ENCODE assay signal across 8 cellular contexts in genomic region chr9:98108540-98109031, GRCh38. TPM values are rescaled to one million over a fixed set of nuclear protein-coding genes. Genes with fewer than 3 reads are reported as not detected.
A peak's percentile ranks its signal among the peaks of the same experiment; 100 is the strongest.
DNase-seq lines count a peak whose midpoint lies in the region; ATAC-seq, FAIRE-seq and TF ChIP-seq lines count a peak whose summit lies in the region.

No MANE protein-coding gene starts in this region.

- H3K4me2 ChIP-seq in GM23338, result no peak overlapping the region
- H3K4me2 ChIP-seq in neuronal stem cell (ENCODE audit: insufficient read depth, low read length, poor library complexity, severe bottlenecking), result no peak overlapping the region

- peak overlapping the region in 1 of 2 donors; percentile 6 for H3K9ac ChIP-seq in mucosa of rectum (ENCODE audit: low read depth in 1 of 2, low read length in 2 of 2)
- no peak overlapping the region for H3K9ac ChIP-seq in neuronal stem cell (ENCODE audit: low read depth, low read length, poor library complexity)

- no peaks in the 10 kb centered on the region for H4K20me1 ChIP-seq in GM23338 (replicated peaks; ENCODE audit: insufficient read depth)

- H4K8ac ChIP-seq in neuronal stem cell (ENCODE audit: low read depth, low read length), result no peak overlapping the region

- no peak for FAIRE-seq in urothelium cell line (lab: Jason Lieb, UNC)

- H3K27ac Mint-ChIP-seq in GM23338 (no peak overlapping the region), glutamatergic neuron (ENCODE audit: unreplicated experiment) (no peak overlapping the region)

- H2AK5ac ChIP-seq in neuronal stem cell (ENCODE audit: low read depth, low read length), result no peak overlapping the region

- H3K9me3 ChIP-seq in mucosa of rectum (ENCODE audit: control insufficient read depth in 2 of 2, low read length in 2 of 2) (no peaks in the 10 kb centered on the region), neuronal stem cell (replicated peaks in 1 of 2; ENCODE audit: control insufficient read depth in 2 of 2, insufficient read depth in 1 of 2, low read depth in 1 of 2, low read length in 2 of 2) (no peaks in the 10 kb centered on the region)

- no peak overlapping the region for H4K91ac ChIP-seq in neuronal stem cell (ENCODE audit: low read depth, low read length, poor library complexity)

- H3K79me2 ChIP-seq in GM23338 (replicated peaks; ENCODE audit: insufficient read depth), result peaks cover 5% of the 10 kb centered on the region; the same call in 1 of the 2 replicates

- no peak for TF ChIP-seq CTCF in GM23338 (conservative IDR thresholded peaks at IDR 0.05; ENCODE audit: low read depth in 2 of 2)
- no peak for TF ChIP-seq CTCF in glutamatergic neuron (IDR thresholded peaks at IDR 0.05; ENCODE audit: partially characterized antibody, unreplicated experiment)

- H3K9me2 ChIP-seq in GM23338 (ENCODE audit: insufficient read depth), result no peaks in the 10 kb centered on the region

- no peak for DNase-seq in GM23338 (ENCODE audit: low spot score)
- DNase-seq in NOMO-1 treated with DMSO at 0.1 percent for 48 hours (lab: John Stamatoyannopoulos, UW; ENCODE audit: unreplicated experiment), result peak; percentile 66
- no peak for DNase-seq in urothelium cell line (ENCODE audit: low spot score)
- no peak for DNase-seq in substantia nigra (lab: John Stamatoyannopoulos, UW)
- no peak for DNase-seq in glutamatergic neuron
- no peak for DNase-seq in neuronal stem cell (ENCODE audit: low spot score)

- no peaks in the 10 kb centered on the region for H3K79me1 ChIP-seq in neuronal stem cell (ENCODE audit: low read depth, low read length)

- H2BK5ac ChIP-seq in neuronal stem cell (ENCODE audit: low read length), result no peak overlapping the region

- no peak overlapping the region for H3K18ac ChIP-seq in neuronal stem cell (ENCODE audit: low read length)

- peaks cover 11% of the 10 kb centered on the region for H3K4me1 Mint-ChIP-seq in GM23338
- H3K4me1 Mint-ChIP-seq in glutamatergic neuron (ENCODE audit: low read depth, unreplicated experiment), result no peaks in the 10 kb centered on the region

- H3K27ac ChIP-seq in GM23338 (ENCODE audit: low read depth) (0 out of 2 replicates have a peak overlapping the region, but pooled peaks have one; percentile 76), mucosa of rectum (ENCODE audit: low read depth in 2 of 2, low read length in 2 of 2) (peak overlapping the region; percentile 15 to 65), substantia nigra (ENCODE audit: low read depth, low read length, poor library complexity, severe bottlenecking) (no peak overlapping the region), neuronal stem cell (replicated peaks; ENCODE audit: low read length) (no peak overlapping the region)

- H3K4me3 Mint-ChIP-seq in GM23338, result no peak overlapping the region
- H3K4me3 Mint-ChIP-seq in glutamatergic neuron (ENCODE audit: unreplicated experiment), result no peak overlapping the region

- no peaks in the 10 kb centered on the region for H3F3A ChIP-seq in GM23338 (replicated peaks; ENCODE audit: low read depth)

- H2BK12ac ChIP-seq in neuronal stem cell (ENCODE audit: low read length), result no peak overlapping the region

- peaks cover 8% of the 10 kb centered on the region for H3K27me3 Mint-ChIP-seq in GM23338 (ENCODE audit: insufficient read depth, low read depth, poor library complexity)
- H3K27me3 Mint-ChIP-seq in glutamatergic neuron (ENCODE audit: unreplicated experiment), result no peaks in the 10 kb centered on the region

- H3K36me3 ChIP-seq in GM23338 (ENCODE audit: insufficient read depth), result peaks cover 3% of the 10 kb centered on the region; the same call in 1 of the 2 replicates
- peaks cover 17 to 28% of the 10 kb centered on the region in 2 donors for H3K36me3 ChIP-seq in mucosa of rectum (ENCODE audit: control insufficient read depth in 2 of 2, insufficient read depth in 2 of 2, low read length in 2 of 2)
- no peaks in the 10 kb centered on the region for H3K36me3 ChIP-seq in neuronal stem cell (replicated peaks in 1 of 2; ENCODE audit: control insufficient read depth in 2 of 2, insufficient read depth in 2 of 2, low read length in 2 of 2)

- H3K4me3 ChIP-seq in GM23338 (no peak overlapping the region), mucosa of rectum (ENCODE audit: low read length in 2 of 2) (no peak overlapping the region), neuronal stem cell (ENCODE audit: low read length in 2 of 2) (no peak overlapping the region)

- H3K9me3 Mint-ChIP-seq in GM23338 (no peaks in the 10 kb centered on the region; the same call in 2 of the 3 replicates), glutamatergic neuron (ENCODE audit: unreplicated experiment) (peaks cover 1% of the 10 kb centered on the region)

- H3K27me3 ChIP-seq in GM23338 (ENCODE audit: insufficient read depth) (no peaks in the 10 kb centered on the region), mucosa of rectum (ENCODE audit: control insufficient read depth in 2 of 2, insufficient read depth in 2 of 2, low read length in 2 of 2) (no peaks in the 10 kb centered on the region), neuronal stem cell (ENCODE audit: control insufficient read depth in 3 of 3, insufficient read depth in 3 of 3, low read depth in 1 of 3, low read length in 3 of 3) (peaks cover 0 to 3% (median 0%) of the 10 kb centered on the region in 3 experiments)

- H2BK120ac ChIP-seq in neuronal stem cell (ENCODE audit: low read depth, low read length), result no peak overlapping the region

- no peak overlapping the region for H3K23ac ChIP-seq in neuronal stem cell (ENCODE audit: low read depth, low read length, poor library complexity)

- no peak overlapping the region for H3K4ac ChIP-seq in neuronal stem cell (ENCODE audit: low read length)

- H2AFZ ChIP-seq in GM23338, result no peak overlapping the region
- H2AFZ ChIP-seq in neuronal stem cell (ENCODE audit: low read length), result no peak overlapping the region

- no peak overlapping the region for H2BK15ac ChIP-seq in neuronal stem cell (ENCODE audit: low read length)

- WGBS in neuronal stem cell (ENCODE audit: extremely low coverage in 2 of 2, insufficient read length in 2 of 2, insufficient replicate concordance in 1 of 2), 2 donors, result no CpG with 5 or more reads among the region's 5 CpGs

- ATAC-seq in GM18858 (IDR thresholded peaks at IDR 0.05; ENCODE audit: unreplicated experiment) (peak; percentile 75), GM23338 (no peak)

- H3K36me3 Mint-ChIP-seq in GM23338 (ENCODE audit: low read depth) (peaks cover 6% of the 10 kb centered on the region; the same call in 2 of the 3 replicates), glutamatergic neuron (ENCODE audit: unreplicated experiment) (peaks cover 5% of the 10 kb centered on the region)

- H3K14ac ChIP-seq in neuronal stem cell (ENCODE audit: low read length), result no peak overlapping the region

- H3K4me1 ChIP-seq in GM23338 (ENCODE audit: insufficient read depth) (peaks cover 8% of the 10 kb centered on the region; the same call in 1 of the 2 replicates), mucosa of rectum (ENCODE audit: control insufficient read depth in 2 of 2, insufficient read depth in 2 of 2, low read length in 2 of 2) (no peaks in the 10 kb centered on the region), neuronal stem cell (ENCODE audit: control insufficient read depth in 2 of 2, insufficient read depth in 1 of 2, low read depth in 1 of 2, low read length in 2 of 2) (peaks cover 0 to 1% of the 10 kb centered on the region in 2 donors)

TF ChIP-seq in GM23338, 12 proteins besides CTCF, POLR2A, EP300 and RAD21 (continues in another document):
- TF ChIP-seq ZNF331 (CRISPR knock-in tag; IDR thresholded peaks at IDR 0.05; ENCODE audit: low read depth), result no peak
- no peak for TF ChIP-seq STAT1 (IDR thresholded peaks at IDR 0.05; ENCODE audit: unreplicated experiment)

RNA-seq across cellular contexts. Expression of gene TRIM14, which starts 10.4 kb away (rescaled TPM):
- total RNA-seq in GM23338 (2014; rRNA removed; shearing (Covaris generic)), result 17.4 and 25.3 TPM in 2 replicates
- 14.9 and 17.2 TPM in 2 replicates for polyA plus RNA-seq in GM23338 (2016; fragmentation: Nextera tagmentation; extraction: Ambion mirVana)
- total RNA-seq in glutamatergic neuron (ENCODE audit: unreplicated experiment), result 0.71 TPM
- 1.7 TPM for polyA plus RNA-seq in neuronal stem cell (2013, experiment 1 of 2)
- polyA plus RNA-seq in neuronal stem cell (2013, experiment 2 of 2), result 1.9 TPM

RNA-seq across cellular contexts. Expression of gene NANS, which starts 52.1 kb away (rescaled TPM):
- total RNA-seq in GM23338 (2014; rRNA removed; shearing (Covaris generic)), result 67.3 and 68.6 TPM in 2 replicates
- polyA plus RNA-seq in GM23338 (2016; fragmentation: Nextera tagmentation; extraction: Ambion mirVana), result 72.8 and 77.4 TPM in 2 replicates
- total RNA-seq in glutamatergic neuron (ENCODE audit: unreplicated experiment), result 22.9 TPM
- polyA plus RNA-seq in neuronal stem cell (2013, experiment 1 of 2), result 24.9 TPM
- polyA plus RNA-seq in neuronal stem cell (2013, experiment 2 of 2), result 23.1 TPM

Comparison
In these comparisons a context has a peak if more than half of its experiments do, and no peak if none do; other contexts are left out.
1. H3K27ac ChIP-seq: peak in GM23338 (single experiment) and mucosa of rectum (2 of 2); none in substantia nigra (single experiment) and neuronal stem cell (single experiment).
2. RNA of gene TRIM14, which starts 10.4 kb away (total RNA-seq): 17.4 to 25.3 TPM in GM23338; 0.71 TPM in glutamatergic neuron (single experiment); every median in the first group is over 10 times any median in the second.